In the genomic region with DNA sequence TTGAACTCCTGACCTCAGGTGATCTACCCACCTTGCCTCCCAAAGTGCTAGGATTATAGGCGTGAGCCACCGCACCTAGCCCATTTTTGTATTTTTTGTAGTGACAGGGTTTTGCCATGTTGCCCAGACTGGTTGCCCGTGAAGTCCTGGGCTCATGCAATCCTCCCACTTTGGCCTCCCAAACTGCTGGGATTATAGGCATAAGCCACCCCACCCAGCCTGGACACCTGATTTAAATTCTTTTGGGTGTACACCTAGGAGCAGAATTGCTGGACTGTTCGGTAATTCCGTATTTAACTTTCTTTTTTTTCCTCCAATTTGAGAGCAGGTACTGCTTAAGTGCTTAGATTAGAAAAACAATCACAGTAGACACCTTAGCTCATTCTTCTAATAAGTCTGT, we compare ENCODE assay signal across 22 cellular contexts.
"Had no signal": no experiment of that assay in that cellular context is flagged by ENCODE, and none has a peak within 500 bp of the region (broad histone marks: within the 10 kb centered on the region; RNA-seq: fewer than 3 reads in every experiment).

No MANE protein-coding gene starts in this region.

- ATAC-seq: left colon; left lung; naive thymus-derived CD8-positive, alpha-beta T cell; pancreas; psoas muscle; right lobe of liver; stimulated activated naive B cell treated with anti-CD40 and anti-IgM and Interleukin-4, amounts not matched to agents 10 μg/mL and 1 μg/mL and 100 μg/mL, for 72 hours; stimulated activated naive CD8-positive, alpha-beta T cell treated with anti-CD3 and anti-CD28 coated beads, Interleukin-15, Interleukin-2, amounts not matched to agents 100 U/mL and 50 U/mL, for 24 hours; upper lobe of right lung had no signal

- H3K4me2 ChIP-seq: smooth muscle cell had no signal

- H3K27me3 ChIP-seq: left lung, pancreas, right lobe of liver, stomach, testis, tibial artery, upper lobe of right lung had no signal

- H3K4me3 ChIP-seq: left lung, pancreas, psoas muscle, right lobe of liver, smooth muscle cell, stomach, testis, tibial artery, upper lobe of right lung had no signal

- H3K27ac ChIP-seq: left lung, psoas muscle, stomach, testis had no signal

- DNase-seq: hypothalamus; immature natural killer cell; left colon; left lung; nucleus accumbens; posterior cingulate gyrus; psoas muscle; stimulated activated CD4-positive, alpha-beta T cell treated with anti-CD3 and anti-CD28 coated beads, Interleukin-12 subunit alpha, Interleukin-12 subunit beta, amount 100 ng/mL, for 4 hours; stimulated activated CD4-positive, alpha-beta T cell treated with anti-CD3 and anti-CD28 coated beads, Interleukin-15, amount 100 ng/mL, for 24 hours; stimulated activated CD4-positive, alpha-beta T cell treated with anti-CD3 and anti-CD28 coated beads, Interleukin-2, amount 100 ng/mL, for 24 hours; stimulated activated CD4-positive, alpha-beta T cell treated with anti-CD3 and anti-CD28 coated beads, Interleukin-4, amount 100 ng/mL, for 1 hour; stimulated activated naive B cell treated with anti-CD40 and anti-IgM and Interleukin-4, amounts not matched to agents 10 μg/mL and 1 μg/mL and 100 μg/mL, for 72 hours; stimulated activated naive CD8-positive, alpha-beta T cell treated with anti-CD3 and anti-CD28 coated beads, Interleukin-15, Interleukin-2, amounts not matched to agents 100 U/mL and 50 U/mL, for 24 hours; stomach; testis; tibial artery; trophoblast cell; upper lobe of right lung had no signal

- H3K9me3 ChIP-seq: left lung, pancreas, psoas muscle, right lobe of liver, stomach, testis, tibial artery, upper lobe of right lung had no signal

- H3K36me3 ChIP-seq: left lung, pancreas, right lobe of liver had no signal

- H3K4me1 ChIP-seq: psoas muscle had no signal
